8 cellular contexts compared by ENCODE assay signal in genomic region chr11:126063510-126063858, GRCh38. TPM values are rescaled to one million over a fixed set of nuclear protein-coding genes. Genes with fewer than 3 reads are reported as not detected.
DNase-seq lines count a peak whose midpoint lies in the region; ATAC-seq and TF ChIP-seq lines count a peak whose summit lies in the region.

No MANE protein-coding gene starts in this region.

- H3K36me3 Mint-ChIP-seq in activated CD8-positive, alpha-beta memory T cell treated with anti-CD3 and anti-CD28 coated beads, Interleukin-2, amount 10 ng/mL, durations not matched to agents 7 days and 5 days: no peaks in the 10 kb centered on the region

- DNase-seq in activated CD8-positive, alpha-beta memory T cell treated with anti-CD3 and anti-CD28 coated beads, Interleukin-2, amount 10 ng/mL, durations not matched to agents 7 days and 5 days: no peak
- DNase-seq in activated CD8-positive, alpha-beta memory T cell treated with anti-CD3 and anti-CD28 coated beads for 24 hours: no peak
- DNase-seq in ascending aorta (ENCODE audit: low spot score in 2 of 2) (no peak), thoracic aorta (ENCODE audit: low spot score) (no peak), hippocampal formation (lab: John Stamatoyannopoulos, UW) (no peak)

- H3K9me3 Mint-ChIP-seq in activated CD8-positive, alpha-beta memory T cell treated with anti-CD3 and anti-CD28 coated beads, Interleukin-2, amount 10 ng/mL, durations not matched to agents 7 days and 5 days (ENCODE audit: low read depth): no peaks in the 10 kb centered on the region

- TF ChIP-seq RAD21 in liver (IDR thresholded peaks at IDR 0.05): peak; percentile 44 to 56

- H3K4me3 Mint-ChIP-seq in activated CD8-positive, alpha-beta memory T cell treated with anti-CD3 and anti-CD28 coated beads, Interleukin-2, amount 10 ng/mL, durations not matched to agents 7 days and 5 days: peak overlapping the region; percentile 69

- peak overlapping the region; percentile 48 for H3K27ac Mint-ChIP-seq in activated CD8-positive, alpha-beta memory T cell treated with anti-CD3 and anti-CD28 coated beads, Interleukin-2, amount 10 ng/mL, durations not matched to agents 7 days and 5 days

- H3K27me3 ChIP-seq in ascending aorta (no peaks in the 10 kb centered on the region), liver (ENCODE audit: control insufficient read depth in 4 of 4, insufficient read depth in 4 of 4, low read length in 3 of 4) (no peaks in the 10 kb centered on the region), thoracic aorta (replicated peaks; ENCODE audit: insufficient read depth) (no peaks in the 10 kb centered on the region)

- TF ChIP-seq CTCF in ascending aorta (IDR thresholded peaks at IDR 0.05): no peak
- no peak for TF ChIP-seq CTCF in liver (IDR thresholded peaks at IDR 0.05; ENCODE audit: low read depth, low read length, missing input control)
- TF ChIP-seq CTCF in thoracic aorta (IDR thresholded peaks at IDR 0.05): no peak

- CTCF ChIA-PET in activated CD8-positive, alpha-beta memory T cell treated with anti-CD3 and anti-CD28 coated beads, Interleukin-2, amount 10 ng/mL, durations not matched to agents 7 days and 5 days (lab: Charles Lee): interaction anchor here (0.8 kb wide), 1 partner anchor 10 kb away, joined by 4 read pairs; no protein-coding TSS in a partner anchor

- H3K9ac ChIP-seq in liver (ENCODE audit: low read depth in 1 of 2, low read length in 2 of 2): peak overlapping the region in 1 of 2 donors; percentile 53

- H3K4me1 Mint-ChIP-seq in activated CD8-positive, alpha-beta memory T cell treated with anti-CD3 and anti-CD28 coated beads, Interleukin-2, amount 10 ng/mL, durations not matched to agents 7 days and 5 days: peaks cover 7% of the 10 kb centered on the region

- no peak for ATAC-seq in activated CD8-positive, alpha-beta memory T cell treated with anti-CD3 and anti-CD28 coated beads, Interleukin-2, amount 10 ng/mL, durations not matched to agents 7 days and 5 days
- no peak for ATAC-seq in thoracic aorta (ENCODE audit: insufficient number of reproducible peaks, low FRiP score, low read depth)
- no peak for ATAC-seq in GM18909 (IDR thresholded peaks at IDR 0.05; ENCODE audit: poor library complexity, unreplicated experiment)
- no peak for ATAC-seq in GM21786 (IDR thresholded peaks at IDR 0.05; ENCODE audit: unreplicated experiment)

- peaks cover 0 to 8% of the 10 kb centered on the region in 2 donors for H3K4me1 ChIP-seq in ascending aorta
- peaks cover 8 to 20% (median 20%) of the 10 kb centered on the region in 4 donors for H3K4me1 ChIP-seq in liver (ENCODE audit: control insufficient read depth in 4 of 4, insufficient read depth in 4 of 4, low read length in 3 of 4)
- H3K4me1 ChIP-seq in thoracic aorta (ENCODE audit: control insufficient read depth in 1 of 2, low read depth in 2 of 2): peaks cover 9 to 10% of the 10 kb centered on the region in 2 donors

- intact Hi-C loops in ascending aorta (cut with DNase I): loop anchor here (1.0 to 5.0 kb wide), 7 partner anchors 50 to 496 kb away; partner anchors contain the start of genes EI24, FAM118B, FOXRED1 and HYLS1

- 9% methylated on average over 10 of the region's 10 CpGs for WGBS in liver

- no peaks in the 10 kb centered on the region for H3K9me3 ChIP-seq in ascending aorta
- H3K9me3 ChIP-seq in liver (ENCODE audit: control insufficient read depth in 4 of 4, low read length in 3 of 4): no peaks in the 10 kb centered on the region
- H3K9me3 ChIP-seq in thoracic aorta: no peaks in the 10 kb centered on the region

- H3K27me3 Mint-ChIP-seq in activated CD8-positive, alpha-beta memory T cell treated with anti-CD3 and anti-CD28 coated beads, Interleukin-2, amount 10 ng/mL, durations not matched to agents 7 days and 5 days: peaks cover 50% of the 10 kb centered on the region

- no peaks in the 10 kb centered on the region for H3K36me3 ChIP-seq in ascending aorta
- no peaks in the 10 kb centered on the region for H3K36me3 ChIP-seq in liver (ENCODE audit: control insufficient read depth in 4 of 4, insufficient read depth in 3 of 4, low read depth in 1 of 4, low read length in 3 of 4)
- no peaks in the 10 kb centered on the region for H3K36me3 ChIP-seq in thoracic aorta

- H3K27ac ChIP-seq in ascending aorta: no peak overlapping the region
- peak overlapping the region; percentile 77 to 90 for H3K27ac ChIP-seq in liver (ENCODE audit: low read depth in 1 of 2, low read length in 2 of 2)
- H3K27ac ChIP-seq in thoracic aorta: no peak overlapping the region

- H3K4me3 ChIP-seq in ascending aorta (peak overlapping the region; percentile 78 to 89), liver (ENCODE audit: low read depth in 1 of 3, low read length in 3 of 3) (peak overlapping the region in 2 of 3 donors; percentile 50 to 91), thoracic aorta (peak overlapping the region; percentile 88)

TF ChIP-seq in liver, 16 proteins besides CTCF, POLR2A, EP300 and RAD21:
- TF ChIP-seq SP1 (IDR thresholded peaks at IDR 0.05) (peak; percentile 74), RXRA (IDR thresholded peaks at IDR 0.05) (peak; percentile 69 to 73), HNF4A (conservative IDR thresholded peaks at IDR 0.05) (peak; percentile 75 to 76), REST (IDR thresholded peaks at IDR 0.05) (peak; percentile 50), FOXA1 (IDR thresholded peaks at IDR 0.05) (no peak), HNF4G (IDR thresholded peaks at IDR 0.05) (peak; percentile 36)
- TF ChIP-seq, protein P1, sequence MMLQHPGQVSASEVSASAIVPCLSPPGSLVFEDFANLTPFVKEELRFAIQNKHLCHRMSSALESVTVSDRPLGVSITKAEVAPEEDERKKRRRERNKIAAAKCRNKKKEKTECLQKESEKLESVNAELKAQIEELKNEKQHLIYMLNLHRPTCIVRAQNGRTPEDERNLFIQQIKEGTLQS (IDR thresholded peaks at IDR 0.05): no peak
TF ChIP-seq in liver: peak in this region for 5.

RNA-seq across cellular contexts. Expression of gene CDON, which starts 0.8 kb away (rescaled TPM):
- total RNA-seq in activated CD8-positive, alpha-beta memory T cell treated with anti-CD3 and anti-CD28 coated beads, Interleukin-2, amount 10 ng/mL, durations not matched to agents 7 days and 5 days: 1 to 10 TPM; 1.5 to 1.8 TPM
- total RNA-seq in ascending aorta (33.0 TPM), liver (1 to 10 TPM; 7.1 to 7.4 TPM), thoracic aorta (10 to 100 TPM; 10.4 to 17.7 TPM)
- polyA plus RNA-seq in liver: under 1 TPM; 0.69 to 0.85 TPM

Comparison
In these comparisons a context has a peak if more than half of its experiments do, and no peak if none do; other contexts are left out.
1. H3K27ac ChIP-seq: peak in liver (2 of 2); none in ascending aorta (0 of 2) and thoracic aorta (0 of 2).
2. Peak in every context shown above with its lines, with median percentiles within 50 percentile points of each other: H3K4me3 ChIP-seq.